ENCODE assay signal across 13 cellular contexts in the genomic region with DNA sequence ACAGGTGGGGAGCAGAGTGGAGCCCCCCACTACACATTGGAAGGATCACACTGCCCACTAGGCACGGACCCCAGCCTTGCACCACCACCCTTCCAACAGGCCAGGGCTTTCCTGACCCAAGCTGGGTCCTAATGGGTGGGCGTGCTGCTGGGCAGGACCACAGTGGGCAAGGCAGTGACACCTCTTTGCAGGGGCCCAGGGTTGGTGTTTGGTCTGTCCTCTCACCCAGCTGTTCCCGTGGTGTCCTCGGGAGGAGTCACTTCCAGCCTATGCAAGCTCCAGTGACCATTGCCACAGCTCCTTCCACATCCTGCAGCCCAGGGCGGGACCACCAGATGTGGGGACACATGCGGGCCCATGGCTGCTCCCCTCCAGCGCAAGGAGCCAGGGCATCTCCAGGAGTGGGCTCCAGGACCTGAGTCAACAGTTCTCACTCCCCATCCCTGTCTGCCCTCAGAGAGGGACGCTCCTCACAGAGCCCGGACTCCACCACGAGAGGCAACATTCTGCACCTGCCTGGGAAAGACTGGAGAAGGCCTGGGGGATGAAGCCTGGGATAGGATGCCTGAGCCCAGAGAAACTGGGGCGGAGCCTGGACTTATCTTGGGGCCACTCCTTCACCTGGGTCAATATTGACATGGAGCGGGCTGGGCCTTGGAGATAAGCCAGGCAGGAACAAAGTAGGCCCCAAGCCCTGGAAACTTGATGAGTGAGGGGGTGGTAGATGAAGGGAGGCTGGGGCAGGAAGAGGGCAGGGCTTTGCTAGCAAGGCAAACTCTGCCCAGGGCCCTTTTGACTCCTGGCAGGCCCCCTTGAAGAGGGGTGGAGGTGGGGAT. TPM values are rescaled to one million over a fixed set of nuclear protein-coding genes. Genes with fewer than 3 reads are reported as not detected.
A peak's percentile ranks its signal among the peaks of the same experiment; 100 is the strongest.
DNase-seq lines count a peak whose midpoint lies in the region; ATAC-seq and TF ChIP-seq lines count a peak whose summit lies in the region.
"Had no signal": no experiment of that assay in that cellular context is flagged by ENCODE, and none has a peak within 500 bp of the region (broad histone marks: within the 10 kb centered on the region; RNA-seq: fewer than 3 reads in every experiment).

No MANE protein-coding gene starts in this region.

- H3K27ac Mint-ChIP-seq in HFFc6: no peak overlapping the region
- H3K27ac Mint-ChIP-seq: activated CD4-positive, alpha-beta T cell treated with anti-CD3 and anti-CD28 coated beads, Interleukin-2, amount 10 ng/mL, durations not matched to agents 24 days and 14 days; activated naive CD4-positive, alpha-beta T cell treated with anti-CD3 and anti-CD28 coated beads for 36 hours had no signal

- no peaks in the 10 kb centered on the region for H3K4me1 Mint-ChIP-seq in HFFc6 (ENCODE audit: low read depth)

- H3K36me3 ChIP-seq in Peyer's patch (no peaks in the 10 kb centered on the region), left lung (peaks cover 0 to 3% of the 10 kb centered on the region in 2 donors), testis (ENCODE audit: low read depth, missing control alignments) (no peaks in the 10 kb centered on the region)

- peaks cover 10% of the 10 kb centered on the region for H3K27me3 Mint-ChIP-seq in HFFc6 (ENCODE audit: insufficient read depth)

- peak; percentile 62 to 93 for TF ChIP-seq POLR2A in Peyer's patch (IDR thresholded peaks at IDR 0.05)
- no peak for TF ChIP-seq POLR2A in testis (IDR thresholded peaks at IDR 0.05)

- H3K36me3 Mint-ChIP-seq in HFFc6 (ENCODE audit: low read depth): no peaks in the 10 kb centered on the region

- H3K27me3 ChIP-seq in Peyer's patch: no peaks in the 10 kb centered on the region
- H3K27me3 ChIP-seq in left lung: no peaks in the 10 kb centered on the region
- H3K27me3 ChIP-seq in testis: no peaks in the 10 kb centered on the region

- ATAC-seq in left lung: peak; percentile 81
- ATAC-seq in GM21526 (IDR thresholded peaks at IDR 0.05; ENCODE audit: low FRiP score, unreplicated experiment): no peak
- ATAC-seq: SK-N-SH treated with all-trans-retinoic acid at 6 μM for 48 hours had no signal

- peak overlapping the region in 2 of 4 donors; percentile 4 to 13 for H3K4me3 ChIP-seq in Peyer's patch
- no peak overlapping the region for H3K4me3 ChIP-seq in left lung
- H3K4me3 ChIP-seq in testis: no peak overlapping the region

- no peaks in the 10 kb centered on the region for H3K9me3 Mint-ChIP-seq in HFFc6
- H3K9me3 Mint-ChIP-seq: activated CD4-positive, alpha-beta T cell treated with anti-CD3 and anti-CD28 coated beads, Interleukin-2, amount 10 ng/mL, durations not matched to agents 24 days and 14 days; activated naive CD4-positive, alpha-beta T cell treated with anti-CD3 and anti-CD28 coated beads for 36 hours had no signal

- intact Hi-C loops in left lung (cut with DNase I) (no loop called here), testis (cut with DNase I; ENCODE audit: low total_unique reads) (no loop called here)

- peak in 2 of 6 experiments; percentile 3 to 21 for TF ChIP-seq CTCF in Peyer's patch (IDR thresholded peaks at IDR 0.05)
- no peak for TF ChIP-seq CTCF in left lung (IDR thresholded peaks at IDR 0.05)
- no peak for TF ChIP-seq CTCF in testis (IDR thresholded peaks at IDR 0.05)
- no peak for TF ChIP-seq CTCF in HFFc6 (IDR thresholded peaks at IDR 0.05)

- DNase-seq in activated CD8-positive, alpha-beta memory T cell treated with anti-CD3 and anti-CD28 coated beads for 24 hours: peak; percentile 48
- no peak for DNase-seq in activated CD8-positive, alpha-beta memory T cell treated with anti-CD3 and anti-CD28 coated beads, Interleukin-2, amount 50 U/mL, for 4 hours
- DNase-seq in Peyer's patch (peak in 2 of 3 donors; percentile 92 to 93), left lung (peak; percentile 81 to 85), testis (peak; percentile 4), HFFc6 (no peak)
- DNase-seq in stimulated activated CD4-positive, alpha-beta T cell treated with anti-CD3 and anti-CD28 coated beads, Interleukin-4, amount 100 ng/mL, for 4 hours: no peak
- DNase-seq: activated CD4-positive, alpha-beta T cell treated with anti-CD3 and anti-CD28 coated beads, Interleukin-2, amount 10 ng/mL, durations not matched to agents 24 days and 14 days; activated naive CD4-positive, alpha-beta T cell treated with anti-CD3 and anti-CD28 coated beads for 36 hours; GOT3; NCI-H524 treated with DMSO at 0.1 percent for 48 hours had no signal

- H3K27ac ChIP-seq in Peyer's patch (peak overlapping the region in 3 of 4 donors; percentile 82 to 97 (median 91)), left lung (peak overlapping the region; percentile 69 to 72), testis (no peak overlapping the region)

- peaks cover 0 to 28% (median 4%) of the 10 kb centered on the region in 4 donors for H3K4me1 ChIP-seq in Peyer's patch
- H3K4me1 ChIP-seq in left lung: peaks cover 7 to 61% of the 10 kb centered on the region in 2 donors
- no peaks in the 10 kb centered on the region for H3K4me1 ChIP-seq in testis

- no peak overlapping the region for H3K4me3 Mint-ChIP-seq in HFFc6
- H3K4me3 Mint-ChIP-seq: activated CD4-positive, alpha-beta T cell treated with anti-CD3 and anti-CD28 coated beads, Interleukin-2, amount 10 ng/mL, durations not matched to agents 24 days and 14 days; activated naive CD4-positive, alpha-beta T cell treated with anti-CD3 and anti-CD28 coated beads for 36 hours had no signal

- WGBS in testis, 2 donors: 78 to 93% methylated on average over 5 to 12 of the region's 12 CpGs

- no peaks in the 10 kb centered on the region for H3K9me3 ChIP-seq in Peyer's patch
- no peaks in the 10 kb centered on the region for H3K9me3 ChIP-seq in left lung
- no peaks in the 10 kb centered on the region for H3K9me3 ChIP-seq in testis

RNA-seq across cellular contexts. Expression of gene VILL, which starts 3.9 kb away (rescaled TPM):
- 100 to 1,000 TPM in 3 of 4 donors, 10 to 100 TPM in 1; 59.4 to 309 (median 230) TPM for total RNA-seq in Peyer's patch
- total RNA-seq in left lung: 10 to 100 TPM; 29.0 to 36.9 TPM
- 10 to 100 TPM; 16.3 to 17.4 TPM for total RNA-seq in testis
- 9.5 TPM for polyA plus RNA-seq in testis (ENCODE audit: insufficient read depth, low read depth, low replicate concordance)
- 1 to 10 TPM; 3.5 to 4.6 (median 3.7) TPM for total RNA-seq in HFFc6 (2021; fragmentation: NEBNext Ultra II Directional; extraction: Animal tissue kit (Norgen Biotek cat#: 25700))

RNA-seq across cellular contexts. Expression of gene PLCD1, which starts 42.7 kb away (rescaled TPM):
- total RNA-seq in Peyer's patch (10 to 100 TPM; 36.6 to 47.0 (median 40.5) TPM), left lung (10 to 100 TPM; 33.3 to 47.5 TPM), testis (100 to 1,000 TPM; 155 to 228 TPM)
- polyA plus RNA-seq in testis (ENCODE audit: insufficient read depth, low read depth, low replicate concordance): 88.4 TPM
- total RNA-seq in HFFc6 (2021; fragmentation: NEBNext Ultra II Directional; extraction: Animal tissue kit (Norgen Biotek cat#: 25700)): 10 to 100 TPM; 11.1 to 22.4 (median 17.6) TPM

RNA-seq across cellular contexts. Expression of gene DLEC1, which starts 52.3 kb away (rescaled TPM):
- total RNA-seq in Peyer's patch (1 to 10 TPM in 1 of 4 donors, under 1 TPM in 3; 0.18 to 2.2 (median 0.75) TPM), left lung (1 to 10 TPM; 2.9 to 5.3 TPM), testis (10 to 100 TPM; 32.3 to 40.8 TPM)
- 36.9 TPM for polyA plus RNA-seq in testis (ENCODE audit: insufficient read depth, low read depth, low replicate concordance)
- under 1 TPM in 1 of 6 experiments, not detected in 5; 0.05 TPM for total RNA-seq in HFFc6 (2021; fragmentation: NEBNext Ultra II Directional; extraction: Animal tissue kit (Norgen Biotek cat#: 25700))

Comparison
In these comparisons a context has a peak if more than half of its experiments do, and no peak if none do; other contexts are left out.
1. DNase-seq: peak in activated CD8-positive, alpha-beta memory T cell treated with anti-CD3 and anti-CD28 coated beads for 24 hours (single experiment), Peyer's patch (2 of 3), left lung (2 of 2) and testis (single experiment); none in activated CD8-positive, alpha-beta memory T cell treated with anti-CD3 and anti-CD28 coated beads, Interleukin-2, amount 50 U/mL, for 4 hours (single experiment), stimulated activated CD4-positive, alpha-beta T cell treated with anti-CD3 and anti-CD28 coated beads, Interleukin-4, amount 100 ng/mL, for 4 hours (0 of 2) and HFFc6 (single experiment).
2. H3K27ac ChIP-seq: peak in Peyer's patch (3 of 4) and left lung (2 of 2); none in testis (0 of 2).
3. RNA of gene DLEC1, which starts 52.3 kb away (total RNA-seq): 32.3 to 40.8 TPM in testis; 2.9 to 5.3 TPM in left lung, 0.18 to 2.2 TPM in Peyer's patch and 0.05 TPM in HFFc6; every median in the first group is over 4 times any median in the second.